Comparison of ENCODE assay signal across 34 cellular contexts in the genomic region with DNA sequence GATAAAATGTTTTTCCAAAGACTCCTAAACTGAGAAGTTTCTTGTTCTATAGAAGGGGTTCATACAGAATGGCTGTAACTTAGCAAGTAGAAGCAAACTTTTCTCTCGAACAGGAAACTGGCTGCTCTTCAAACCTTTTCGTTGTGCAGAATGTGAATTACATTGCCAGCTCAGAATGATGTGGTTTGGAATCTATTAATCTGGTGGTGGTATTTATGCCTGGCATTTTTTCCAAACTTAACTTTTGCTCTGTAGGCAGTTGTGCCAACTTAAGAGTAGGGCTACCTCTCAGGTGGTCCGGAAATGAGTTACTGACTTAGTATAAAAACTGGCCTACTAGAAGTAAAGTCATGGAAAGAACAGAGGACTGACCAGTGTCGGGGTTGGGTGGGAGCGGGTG. TPM values are rescaled to one million over a fixed set of nuclear protein-coding genes. Genes with fewer than 3 reads are reported as not detected.
"Had no signal": no experiment of that assay in that cellular context is flagged by ENCODE, and none has a peak within 500 bp of the region (broad histone marks: within the 10 kb centered on the region; RNA-seq: fewer than 3 reads in every experiment).

No MANE protein-coding gene starts in this region.

- H3K27me3 ChIP-seq: SJCRH30 had no signal

- FAIRE-seq: bronchial epithelial cell had no signal

- H3K4me3 ChIP-seq: body of pancreas, SJCRH30 had no signal

- H3K36me3 ChIP-seq: SJCRH30 had no signal

- H3K9ac ChIP-seq: SK-N-SH had no signal

- DNase-seq: activated B cell treated with CpG ODN at 0.5 μM for 24 hours; activated CD4-positive, alpha-beta memory T cell treated with anti-CD3 and anti-CD28 coated beads for 36 hours; activated CD4-positive, alpha-beta T cell treated with anti-CD3 and anti-CD28 coated beads for 4 hours; activated CD4-positive, alpha-beta T cell treated with anti-CD3 and anti-CD28 coated beads, Interleukin-2, amount 50 U/mL, for 1 hour; activated CD4-positive, CD25-positive, alpha-beta regulatory T cell treated with anti-CD3 and anti-CD28 coated beads, Interleukin-2, amount 50 U/mL, for 72 hours; activated CD8-positive, alpha-beta memory T cell treated with anti-CD3 and anti-CD28 coated beads for 24 hours; activated CD8-positive, alpha-beta memory T cell treated with anti-CD3 and anti-CD28 coated beads, Interleukin-2, amount 10 ng/mL, durations not matched to agents 7 days and 5 days; activated CD8-positive, alpha-beta memory T cell treated with anti-CD3 and anti-CD28 coated beads, Interleukin-2, amount 50 U/mL, for 48 hours; activated effector memory CD4-positive, alpha-beta T cell treated with Interleukin-2 at 50 U/mL for 16 hours; activated naive CD4-positive, alpha-beta T cell; activated naive CD4-positive, alpha-beta T cell treated with anti-CD3 and anti-CD28 coated beads, Interleukin-2, amount 50 U/mL, for 16 hours; activated naive CD8-positive, alpha-beta T cell treated with anti-CD3 and anti-CD28 coated beads for 36 hours; activated T-cell treated with anti-CD3 and anti-CD28 coated beads, Interleukin-2, amount 50 U/mL, for 48 hours; amniotic stem cell; aorta; body of pancreas; central memory CD4-positive, alpha-beta T cell; Kasumi-1; KG1; MM.1S; MV-4-11; NCI-H1092; NCI-H1436 treated with DMSO at 0.1 percent for 48 hours; NCI-H187; NCI-H2081; NCI-H2171 treated with DMSO at 0.1 percent for 48 hours; NCI-H2227 treated with DMSO at 0.1 percent for 48 hours; NCI-H510A treated with DMSO at 0.1 percent for 48 hours; NCI-H526 treated with DMSO at 0.1 percent for 48 hours; SHP77; SJCRH30; SK-N-SH had no signal

- H3K9me3 ChIP-seq: body of pancreas, SJCRH30, SK-N-SH had no signal

- H3K4me2 ChIP-seq: SK-N-SH had no signal

- H3K27ac ChIP-seq: SJCRH30, VCaP had no signal

- H3K4me1 ChIP-seq: SJCRH30 had no signal

RNA-seq across cellular contexts. Expression of a gene that starts 26.6 kb away (rescaled TPM):
- total RNA-seq: activated B cell treated with CpG ODN at 0.5 μM for 24 hours; activated CD4-positive, alpha-beta memory T cell treated with anti-CD3 and anti-CD28 coated beads for 36 hours; activated CD8-positive, alpha-beta memory T cell treated with anti-CD3 and anti-CD28 coated beads, Interleukin-2, amount 10 ng/mL, durations not matched to agents 7 days and 5 days; activated naive CD8-positive, alpha-beta T cell treated with anti-CD3 and anti-CD28 coated beads for 36 hours had no signal
